In the genomic region with DNA sequence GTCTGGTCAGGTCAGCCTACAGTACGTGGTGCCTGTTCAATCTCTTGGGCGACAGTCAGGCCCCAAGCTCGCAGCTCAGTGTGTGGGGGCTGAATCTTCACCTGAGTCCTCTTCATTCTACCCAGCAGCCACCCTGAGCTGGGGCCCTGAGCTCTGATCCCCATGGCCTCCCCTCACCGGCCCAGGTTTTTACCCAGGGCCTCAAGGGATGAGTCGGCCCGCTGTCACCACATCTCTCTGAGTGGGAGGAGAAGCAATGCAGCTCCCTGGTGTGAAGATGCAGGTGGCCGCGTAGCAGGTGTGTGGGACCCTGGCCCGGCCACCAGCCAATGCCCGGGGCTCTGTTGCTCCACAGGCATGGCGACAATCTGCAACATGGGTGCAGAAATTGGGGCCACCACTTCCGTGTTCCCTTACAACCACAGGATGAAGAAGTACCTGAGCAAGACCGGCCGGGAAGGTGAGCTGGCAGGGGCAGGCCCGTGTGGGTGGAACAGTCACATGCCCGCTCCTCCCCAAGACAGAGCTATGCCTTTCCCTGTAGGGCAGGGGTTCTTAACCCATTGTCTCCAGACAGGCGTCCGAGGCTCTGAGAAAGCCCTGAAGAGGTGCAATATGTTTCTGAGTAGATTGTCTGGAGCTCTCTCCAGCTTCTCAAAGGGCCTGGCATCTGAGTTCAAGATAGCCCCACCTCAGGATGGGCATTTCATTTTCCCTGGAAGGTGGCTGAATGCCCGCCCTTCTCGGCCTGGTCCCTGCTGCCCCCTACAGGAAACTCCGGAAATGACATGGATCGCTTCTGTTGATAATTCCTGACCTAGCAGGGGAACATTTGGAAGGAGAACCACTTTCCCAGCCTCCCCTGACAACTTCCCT, we compare ENCODE assay signal across 8 cellular contexts. TPM values are rescaled to one million over a fixed set of nuclear protein-coding genes. Genes with fewer than 3 reads are reported as not detected.
A peak's percentile ranks its signal among the peaks of the same experiment; 100 is the strongest.
DNase-seq lines count a peak whose midpoint lies in the region; ATAC-seq and TF ChIP-seq lines count a peak whose summit lies in the region.

No MANE protein-coding gene starts in this region.

- H3K27ac ChIP-seq in gastroesophageal sphincter: peak overlapping the region; percentile 7 to 83 (median 79)
- no peak overlapping the region for H3K27ac ChIP-seq in parathyroid adenoma

- WGBS in gastroesophageal sphincter (ENCODE audit: low coverage in 1 of 2), 2 donors: 0% methylated on average over 3 of the region's 22 CpGs; no CpG with 5 or more reads in 1 of the 2 donors

- H3K27me3 ChIP-seq in gastroesophageal sphincter (no peaks in the 10 kb centered on the region), parathyroid adenoma (ENCODE audit: control insufficient read depth, insufficient read depth, low read length) (no peaks in the 10 kb centered on the region)

- H3K9me3 ChIP-seq in gastroesophageal sphincter (no peaks in the 10 kb centered on the region), parathyroid adenoma (ENCODE audit: control insufficient read depth, low read length) (no peaks in the 10 kb centered on the region)

- H3K4me3 ChIP-seq in gastroesophageal sphincter (no peak overlapping the region), parathyroid adenoma (ENCODE audit: low read depth, low read length) (no peak overlapping the region)

- H3K4me1 ChIP-seq in gastroesophageal sphincter (peaks cover 4 to 42% (median 20%) of the 10 kb centered on the region in 3 donors), parathyroid adenoma (peaks cover 6% of the 10 kb centered on the region)

- DNase-seq in stimulated activated naive CD4-positive, alpha-beta T cell (lab: John Stamatoyannopoulos, UW): peak in 4 of 6 experiments; percentile 15 to 28 (median 22)
- no peak for DNase-seq in stimulated activated naive CD4-positive, alpha-beta T cell treated with Interleukin-2 at 50 U/mL for 16 hours (lab: John Stamatoyannopoulos, UW)
- DNase-seq in NCI-H226: peak; percentile 26
- peak; percentile 44 for DNase-seq in activated naive CD4-positive, alpha-beta T cell treated with anti-CD3 and anti-CD28 coated beads, Interleukin-2, amount 50 U/mL, for 16 hours

- H2AFZ ChIP-seq in parathyroid adenoma: no peak overlapping the region

- H3K4me2 ChIP-seq in parathyroid adenoma (ENCODE audit: low read length): no peak overlapping the region

- no peak for TF ChIP-seq POLR2A in gastroesophageal sphincter (IDR thresholded peaks at IDR 0.05)

- peak in 3 of 4 experiments; percentile 92 to 94 (median 93) for TF ChIP-seq CTCF in gastroesophageal sphincter (IDR thresholded peaks at IDR 0.05)
- peak; percentile 85 for TF ChIP-seq CTCF in parathyroid adenoma (IDR thresholded peaks at IDR 0.05)

- TF ChIP-seq EP300 in gastroesophageal sphincter (IDR thresholded peaks at IDR 0.05): no peak

- H3K9ac ChIP-seq in parathyroid adenoma: no peak overlapping the region

- peaks cover 0 to 75% of the 10 kb centered on the region in 2 donors for H3K36me3 ChIP-seq in gastroesophageal sphincter
- no peaks in the 10 kb centered on the region for H3K36me3 ChIP-seq in parathyroid adenoma (ENCODE audit: control insufficient read depth, insufficient read depth, low read length)

- H3K79me2 ChIP-seq in parathyroid adenoma: peaks cover 2% of the 10 kb centered on the region

- peak; percentile 68 for ATAC-seq in gastroesophageal sphincter
- ATAC-seq in HG03175 (IDR thresholded peaks at IDR 0.05; ENCODE audit: unreplicated experiment): no peak
- no peak for ATAC-seq in GM21825 (IDR thresholded peaks at IDR 0.05; ENCODE audit: unreplicated experiment)

RNA-seq across cellular contexts. Expression of gene POLR3H, which starts 26.9 kb away (rescaled TPM):
- 10 to 100 TPM; 17.7 to 27.0 (median 23.4) TPM for total RNA-seq in gastroesophageal sphincter

RNA-seq across cellular contexts. Expression of gene CSDC2, which starts 43.4 kb away (rescaled TPM):
- total RNA-seq in gastroesophageal sphincter: 10 to 100 TPM in 1 of 4 donors, 1 to 10 TPM in 3; 3.0 to 22.2 (median 5.8) TPM

RNA-seq across cellular contexts. Expression of gene ACO2, which starts 48.5 kb away (rescaled TPM):
- total RNA-seq in gastroesophageal sphincter: 100 to 1,000 TPM; 115 to 227 (median 132) TPM

RNA-seq across cellular contexts. Expression of gene PHF5A, which starts 48.9 kb away (rescaled TPM):
- total RNA-seq in gastroesophageal sphincter: 10 to 100 TPM; 26.7 to 44.5 (median 39.2) TPM
